8 cellular contexts compared by ENCODE assay signal in the genomic region with DNA sequence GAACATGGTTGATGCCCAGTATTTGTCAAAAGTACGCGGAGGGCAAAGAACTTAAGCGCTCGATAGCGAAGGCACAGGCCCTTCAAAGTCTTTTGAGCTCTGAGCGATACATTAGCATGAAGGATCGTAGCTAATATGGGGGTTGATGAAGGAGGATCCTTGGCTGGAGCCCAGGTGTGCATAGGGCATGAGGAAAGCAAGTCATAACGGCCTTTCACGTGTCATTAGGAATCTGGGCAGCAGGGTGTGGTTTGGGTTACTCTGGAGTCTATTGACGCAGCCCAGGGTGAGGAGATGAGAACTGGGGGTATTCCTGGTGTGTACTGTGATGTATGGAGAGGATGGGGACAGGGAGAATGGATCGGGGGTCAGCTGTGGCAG. TPM values are rescaled to one million over a fixed set of nuclear protein-coding genes. Genes with fewer than 3 reads are reported as not detected.
DNase-seq lines count a peak whose midpoint lies in the region; ATAC-seq and TF ChIP-seq lines count a peak whose summit lies in the region.

No MANE protein-coding gene starts in this region.

- no peaks in the 10 kb centered on the region for H3K27me3 ChIP-seq in fibroblast of lung (ENCODE audit: control insufficient read depth, insufficient read depth, low read length)

- H3K9ac ChIP-seq in fibroblast of lung (ENCODE audit: insufficient read depth, low read length), result peak overlapping the region; percentile 92

- H3K4me3 ChIP-seq in fibroblast of lung (replicated peaks in 1 of 4; ENCODE audit: control extremely low read depth in 1 of 4, insufficient read depth in 1 of 4, low read depth in 3 of 4, low read length in 4 of 4), result peak overlapping the region; percentile 82 to 90 (median 86)

- no peaks in the 10 kb centered on the region for H3K36me3 ChIP-seq in fibroblast of lung (ENCODE audit: control insufficient read depth, insufficient read depth, low read length)

- no peaks in the 10 kb centered on the region for H3K9me3 ChIP-seq in fibroblast of lung (ENCODE audit: control insufficient read depth, insufficient read depth, low read depth, low read length)

- H3K27ac Mint-ChIP-seq in nephron, result peak overlapping the region; percentile 88 to 99 (median 98)

- peaks cover 15% of the 10 kb centered on the region for H3K4me1 Mint-ChIP-seq in nephron

- H3K4me2 ChIP-seq in fibroblast of lung (ENCODE audit: extremely low read depth, insufficient read depth, low read length), result peak overlapping the region; percentile 81

- H4K20me1 ChIP-seq in fibroblast of lung (ENCODE audit: control insufficient read depth, extremely low read depth, insufficient read depth, low read length), result no peaks in the 10 kb centered on the region

- TF ChIP-seq CTCF in VCaP (conservative IDR thresholded peaks at IDR 0.05), result no peak
- TF ChIP-seq CTCF in fibroblast of lung (conservative IDR thresholded peaks at IDR 0.05 in 1 of 2, IDR thresholded peaks at IDR 0.05 in 1 of 2; ENCODE audit: low read depth in 1 of 2, low read length in 2 of 2), result no peak
- TF ChIP-seq CTCF in nephron (IDR thresholded peaks at IDR 0.05; ENCODE audit: unreplicated experiment in 3 of 3), result no peak

- peaks cover 2% of the 10 kb centered on the region for H3K4me1 ChIP-seq in fibroblast of lung (ENCODE audit: control insufficient read depth, extremely low read depth, insufficient read depth, low read length)

- H3K27me3 Mint-ChIP-seq in nephron (ENCODE audit: low read depth), result no peaks in the 10 kb centered on the region

- peak overlapping the region; percentile 79 for H2AFZ ChIP-seq in fibroblast of lung (ENCODE audit: low read length)

- peak; percentile 10 for ATAC-seq in HG03439 (IDR thresholded peaks at IDR 0.05; ENCODE audit: unreplicated experiment)
- no peak for ATAC-seq in GM18873 (IDR thresholded peaks at IDR 0.05; ENCODE audit: low FRiP score, unreplicated experiment)
- no peak for ATAC-seq in HG03460 (IDR thresholded peaks at IDR 0.05; ENCODE audit: unreplicated experiment)

- peak overlapping the region; percentile 97 to 98 (median 97) for H3K4me3 Mint-ChIP-seq in nephron

- DNase-seq in NCI-H2227 (lab: John Stamatoyannopoulos, UW; ENCODE audit: unreplicated experiment) (peak; percentile 28), NCI-H2227 treated with DMSO at 0.1 percent for 48 hours (lab: John Stamatoyannopoulos, UW) (no peak), fibroblast of lung (ENCODE audit: low read depth in 2 of 2) (peak; percentile 44 to 54)

- H3K36me3 Mint-ChIP-seq in nephron (ENCODE audit: low read depth), result peaks cover 34% of the 10 kb centered on the region

- peaks cover 27% of the 10 kb centered on the region for H3K9me3 Mint-ChIP-seq in nephron

- peak overlapping the region; percentile 98 for H3K27ac ChIP-seq in VCaP
- peak overlapping the region; percentile 96 for H3K27ac ChIP-seq in fibroblast of lung (ENCODE audit: insufficient read depth, low read length)

- H3K79me2 ChIP-seq in fibroblast of lung (ENCODE audit: control insufficient read depth, insufficient read depth, low read length), result peaks cover 13% of the 10 kb centered on the region

RNA-seq across cellular contexts. Expression of a gene that starts 0.6 kb away (rescaled TPM):
- 21.3 and 29.2 TPM in 2 replicates for total RNA-seq in fibroblast of lung
- 23.3 and 27.4 TPM in 2 replicates for polyA plus RNA-seq in fibroblast of lung
- 14.9 and 16.7 TPM in 2 replicates for polyA plus RNA-seq in fibroblast of lung (2012)
- polyA minus RNA-seq in fibroblast of lung (ENCODE audit: low replicate concordance), result 31.0 and 51.2 TPM in 2 replicates

RNA-seq across cellular contexts. Expression of a gene that starts 31.7 kb away (rescaled TPM):
- not detected in 2 replicates for total RNA-seq in fibroblast of lung
- polyA plus RNA-seq in fibroblast of lung, result not detected in 2 replicates
- polyA plus RNA-seq in fibroblast of lung (2012), result not detected in 2 replicates
- polyA minus RNA-seq in fibroblast of lung (ENCODE audit: low replicate concordance), result not detected in 2 replicates
